ENCODE assay signal across 18 cellular contexts in the genomic region with DNA sequence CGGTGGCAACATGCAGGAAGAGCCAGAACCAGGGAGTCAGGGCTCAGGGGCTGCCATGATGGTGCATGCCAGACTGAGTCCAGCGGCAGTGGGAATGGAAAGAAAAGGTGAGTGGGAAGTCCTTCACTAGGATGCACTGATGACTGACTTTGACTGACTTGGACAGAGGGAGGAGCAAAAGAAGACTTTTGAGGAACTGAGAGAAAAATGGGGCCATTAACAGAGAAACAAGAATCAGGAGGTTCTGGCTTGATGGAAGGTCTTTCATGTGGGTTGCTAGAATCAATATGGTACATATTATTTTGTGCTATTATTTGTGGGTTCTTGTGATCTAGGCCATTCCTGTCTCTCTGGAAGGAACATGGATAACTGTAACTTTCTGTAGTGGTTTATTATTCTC.
"Had no signal": no experiment of that assay in that cellular context is flagged by ENCODE, and none has a peak within 500 bp of the region (broad histone marks: within the 10 kb centered on the region; RNA-seq: fewer than 3 reads in every experiment).

No MANE protein-coding gene starts in this region.

- FAIRE-seq: islet of Langerhans had no signal

- H3K4me1 ChIP-seq: upper lobe of left lung had no signal

- DNase-seq: activated B cell treated with CpG ODN at 0.5 μM for 24 hours; activated CD4-positive, alpha-beta T cell treated with anti-CD3 and anti-CD28 coated beads for 36 hours; activated CD4-positive, alpha-beta T cell treated with anti-CD3 and anti-CD28 coated beads, Interleukin-2, amount 50 U/mL, for 4 hours; activated CD8-positive, alpha-beta memory T cell treated with anti-CD3 and anti-CD28 coated beads, Interleukin-2, amount 50 U/mL, for 48 hours; activated naive CD4-positive, alpha-beta T cell treated with anti-CD3 and anti-CD28 coated beads for 36 hours; activated T-cell treated with anti-CD3 and anti-CD28 coated beads, Interleukin-2, amount 50 U/mL, for 48 hours; amygdala; cortex of kidney; heart left ventricle; left ventricle myocardium superior; mammary epithelial cell; natural killer cell; stimulated activated CD4-positive, alpha-beta T cell treated with anti-CD3 and anti-CD28 coated beads, Interleukin-4, amount 100 ng/mL, for 1 hour; stimulated activated naive CD8-positive, alpha-beta T cell treated with anti-CD3 and anti-CD28 coated beads, Interleukin-15, Interleukin-2, amounts not matched to agents 100 U/mL and 50 U/mL, for 24 hours; T1000; upper lobe of left lung had no signal

- H3K4me3 Mint-ChIP-seq: activated B cell treated with CpG ODN at 0.5 μM for 24 hours; activated CD4-positive, alpha-beta T cell treated with anti-CD3 and anti-CD28 coated beads for 36 hours; activated naive CD4-positive, alpha-beta T cell treated with anti-CD3 and anti-CD28 coated beads for 36 hours; mesothelial cell of epicardium; natural killer cell had no signal

- H3K9me3 Mint-ChIP-seq: activated naive CD4-positive, alpha-beta T cell treated with anti-CD3 and anti-CD28 coated beads for 36 hours had no signal

- H3K36me3 Mint-ChIP-seq: mesothelial cell of epicardium, natural killer cell had no signal

- H3K27me3 ChIP-seq: heart left ventricle, upper lobe of left lung had no signal

- H3K36me3 ChIP-seq: heart left ventricle, upper lobe of left lung had no signal

- ATAC-seq: activated CD4-positive, alpha-beta T cell treated with anti-CD3 and anti-CD28 coated beads for 36 hours; heart left ventricle; left ventricle myocardium superior; natural killer cell; stimulated activated naive CD8-positive, alpha-beta T cell treated with anti-CD3 and anti-CD28 coated beads, Interleukin-15, Interleukin-2, amounts not matched to agents 100 U/mL and 50 U/mL, for 24 hours had no signal

- H3K4me1 Mint-ChIP-seq: activated B cell treated with CpG ODN at 0.5 μM for 24 hours; activated CD4-positive, alpha-beta T cell treated with anti-CD3 and anti-CD28 coated beads for 36 hours; mesothelial cell of epicardium; natural killer cell had no signal

- H3K27me3 Mint-ChIP-seq: activated B cell treated with CpG ODN at 0.5 μM for 24 hours; activated CD4-positive, alpha-beta T cell treated with anti-CD3 and anti-CD28 coated beads for 36 hours had no signal

- H3K9me3 ChIP-seq: heart left ventricle, upper lobe of left lung had no signal

- H3K27ac ChIP-seq: heart left ventricle, upper lobe of left lung had no signal

- H3K27ac Mint-ChIP-seq: activated B cell treated with CpG ODN at 0.5 μM for 24 hours; activated CD4-positive, alpha-beta T cell treated with anti-CD3 and anti-CD28 coated beads for 36 hours; activated naive CD4-positive, alpha-beta T cell treated with anti-CD3 and anti-CD28 coated beads for 36 hours; mesothelial cell of epicardium; natural killer cell had no signal

- H3K4me3 ChIP-seq: heart left ventricle, upper lobe of left lung had no signal
